In genomic region chr19:5395541-5395940, GRCh38 we compare ENCODE assay signal across 2 cellular contexts.
TF ChIP-seq lines count a peak whose summit lies in the region.

No MANE protein-coding gene starts in this region.

TF ChIP-seq in GM23338, 12 proteins besides CTCF, POLR2A, EP300 and RAD21:
- TF ChIP-seq POLR2AphosphoS5 (IDR thresholded peaks at IDR 0.05; ENCODE audit: low read depth) (no peak), ZNF331 (CRISPR knock-in tag; IDR thresholded peaks at IDR 0.05; ENCODE audit: low read depth) (no peak), JUNB (IDR thresholded peaks at IDR 0.05; ENCODE audit: unreplicated experiment) (no peak), STAT1 (IDR thresholded peaks at IDR 0.05; ENCODE audit: unreplicated experiment) (no peak), ETS1 (IDR thresholded peaks at IDR 0.05) (no peak), REST (IDR thresholded peaks at IDR 0.05; ENCODE audit: unreplicated experiment) (no peak), ZNF114 (CRISPR knock-in tag; IDR thresholded peaks at IDR 0.05) (no peak), EZH2phosphoT487 (IDR thresholded peaks at IDR 0.05; ENCODE audit: unreplicated experiment) (no peak), NANOG (IDR thresholded peaks at IDR 0.05; ENCODE audit: borderline replicate concordance) (no peak), ZNF462 (CRISPR knock-in tag; IDR thresholded peaks at IDR 0.05) (no peak), CREB1 (CRISPR knock-in tag; IDR thresholded peaks at IDR 0.05; ENCODE audit: low read depth) (no peak), EZH2 (IDR thresholded peaks at IDR 0.05; ENCODE audit: low read depth, unreplicated experiment) (no peak)

TF ChIP-seq in K562, 482 proteins besides CTCF, POLR2A, EP300 and RAD21:
- TF ChIP-seq CREBBP (IDR thresholded peaks at IDR 0.05; ENCODE audit: low read depth, low read length) (no peak), NCOA2 (IDR thresholded peaks at IDR 0.05; ENCODE audit: partially characterized antibody in 2 of 2) (no peak), SNIP1 (IDR thresholded peaks at IDR 0.05; ENCODE audit: low read depth) (no peak), PHF20 (IDR thresholded peaks at IDR 0.05; ENCODE audit: partially characterized antibody) (no peak), MCM3 (IDR thresholded peaks at IDR 0.05) (no peak), U2AF1 (optimal IDR thresholded peaks at IDR 0.05; ENCODE audit: low read depth, low read length) (no peak), RBM25 (IDR thresholded peaks at IDR 0.05; ENCODE audit: low read depth, low read length, severe bottlenecking) (peak; percentile 21), GTF3C2 (IDR thresholded peaks at IDR 0.05; ENCODE audit: borderline replicate concordance, extremely low read depth, insufficient read length) (no peak), CREB1 (IDR thresholded peaks at IDR 0.05) (no peak), CREB1 (CRISPR knock-in tag; IDR thresholded peaks at IDR 0.05) (no peak), KDM4B (IDR thresholded peaks at IDR 0.05; ENCODE audit: borderline replicate concordance in 2 of 2, low read depth in 1 of 2) (no peak), ZHX1 (conservative IDR thresholded peaks at IDR 0.05; ENCODE audit: low read length) (no peak), ZFP36 (IDR thresholded peaks at IDR 0.05; ENCODE audit: low read depth, low read length, partially characterized antibody) (peak; percentile 68)
